In genomic region chr10:15860692-15861201, GRCh38 we compare ENCODE assay signal across 7 cellular contexts. TPM values are rescaled to one million over a fixed set of nuclear protein-coding genes. Genes with fewer than 3 reads are reported as not detected.
A peak's percentile ranks its signal among the peaks of the same experiment; 100 is the strongest.
DNase-seq lines count a peak whose midpoint lies in the region; ATAC-seq, FAIRE-seq and TF ChIP-seq lines count a peak whose summit lies in the region.

No MANE protein-coding gene starts in this region.

- peak overlapping the region; percentile 95 for H3K27ac Mint-ChIP-seq in activated CD8-positive, alpha-beta T cell treated with anti-CD3 and anti-CD28 coated beads, Interleukin-2, amount 10 ng/mL, durations not matched to agents 7 days and 5 days
- H3K27ac Mint-ChIP-seq in stimulated activated memory B cell treated with anti-CD40 and anti-IgM and Interleukin-4, amounts not matched to agents 10 μg/mL and 1 μg/mL and 100 μg/mL, for 72 hours, result peak overlapping the region; percentile 95

- POLR2A ChIA-PET in HEK293T (lab: Yijun Ruan, JAX), result interaction anchor here (1.0 to 1.8 kb wide), 12 partner anchors 10 to 1328 kb away, joined by 3 to 11 read pairs (median 5); partner anchors contain the start of genes ITGA8 and RSU1
- POLR2A ChIA-PET in activated CD8-positive, alpha-beta T cell treated with anti-CD3 and anti-CD28 coated beads, Interleukin-2, amount 10 ng/mL, durations not matched to agents 7 days and 5 days (lab: Charles Lee), result interaction anchor here (0.5 to 1.5 kb wide), 3 partner anchors 29 to 577 kb away, joined by 3 read pairs; no protein-coding TSS in a partner anchor

- no peak for TF ChIP-seq CTCF in D721Med (IDR thresholded peaks at IDR 0.05; ENCODE audit: insufficient read depth, missing control alignments)

- H3K4me3 ChIP-seq in iPS-11a (ENCODE audit: low read depth, low read length), result peak overlapping the region; percentile 90

- H3K36me3 Mint-ChIP-seq in activated CD8-positive, alpha-beta T cell treated with anti-CD3 and anti-CD28 coated beads, Interleukin-2, amount 10 ng/mL, durations not matched to agents 7 days and 5 days (ENCODE audit: low read depth), result peaks cover 14% of the 10 kb centered on the region
- peaks cover 13% of the 10 kb centered on the region for H3K36me3 Mint-ChIP-seq in stimulated activated memory B cell treated with anti-CD40 and anti-IgM and Interleukin-4, amounts not matched to agents 10 μg/mL and 1 μg/mL and 100 μg/mL, for 72 hours

- DNase-seq in HEK293T (ENCODE audit: extremely low spot score) (no peak), kidney glomerular epithelial cell (lab: John Stamatoyannopoulos, UW) (no peak), NCI-H524 (lab: John Stamatoyannopoulos, UW) (no peak), D721Med (ENCODE audit: insufficient read length, low spot score) (no peak)
- DNase-seq in activated CD8-positive, alpha-beta T cell treated with anti-CD3 and anti-CD28 coated beads, Interleukin-2, amount 10 ng/mL, durations not matched to agents 7 days and 5 days, result no peak

- no peak for FAIRE-seq in D721Med (lab: Jason Lieb, UNC)

- peaks cover 24% of the 10 kb centered on the region for H3K4me1 Mint-ChIP-seq in activated CD8-positive, alpha-beta T cell treated with anti-CD3 and anti-CD28 coated beads, Interleukin-2, amount 10 ng/mL, durations not matched to agents 7 days and 5 days (ENCODE audit: low read depth)
- H3K4me1 Mint-ChIP-seq in stimulated activated memory B cell treated with anti-CD40 and anti-IgM and Interleukin-4, amounts not matched to agents 10 μg/mL and 1 μg/mL and 100 μg/mL, for 72 hours, result peaks cover 28% of the 10 kb centered on the region

- H3K9me3 Mint-ChIP-seq in activated CD8-positive, alpha-beta T cell treated with anti-CD3 and anti-CD28 coated beads, Interleukin-2, amount 10 ng/mL, durations not matched to agents 7 days and 5 days (ENCODE audit: insufficient read depth), result no peaks in the 10 kb centered on the region
- H3K9me3 Mint-ChIP-seq in stimulated activated memory B cell treated with anti-CD40 and anti-IgM and Interleukin-4, amounts not matched to agents 10 μg/mL and 1 μg/mL and 100 μg/mL, for 72 hours, result peaks cover 2% of the 10 kb centered on the region

- ATAC-seq in activated CD8-positive, alpha-beta T cell treated with anti-CD3 and anti-CD28 coated beads, Interleukin-2, amount 10 ng/mL, durations not matched to agents 7 days and 5 days, result no peak
- no peak for ATAC-seq in stimulated activated memory B cell treated with anti-CD40 and anti-IgM and Interleukin-4, amounts not matched to agents 10 μg/mL and 1 μg/mL and 100 μg/mL, for 72 hours

- peaks cover 11% of the 10 kb centered on the region for H3K27me3 Mint-ChIP-seq in activated CD8-positive, alpha-beta T cell treated with anti-CD3 and anti-CD28 coated beads, Interleukin-2, amount 10 ng/mL, durations not matched to agents 7 days and 5 days (ENCODE audit: low read depth)
- peaks cover 21% of the 10 kb centered on the region for H3K27me3 Mint-ChIP-seq in stimulated activated memory B cell treated with anti-CD40 and anti-IgM and Interleukin-4, amounts not matched to agents 10 μg/mL and 1 μg/mL and 100 μg/mL, for 72 hours

- peak overlapping the region; percentile 97 for H3K4me3 Mint-ChIP-seq in activated CD8-positive, alpha-beta T cell treated with anti-CD3 and anti-CD28 coated beads, Interleukin-2, amount 10 ng/mL, durations not matched to agents 7 days and 5 days
- H3K4me3 Mint-ChIP-seq in stimulated activated memory B cell treated with anti-CD40 and anti-IgM and Interleukin-4, amounts not matched to agents 10 μg/mL and 1 μg/mL and 100 μg/mL, for 72 hours, result peak overlapping the region; percentile 99

- CTCF ChIA-PET in HEK293T (lab: Yijun Ruan, JAX), result interaction anchor here (0.9 kb wide), 1 partner anchor 18 kb away, joined by 3 read pairs; no protein-coding TSS in a partner anchor
- CTCF ChIA-PET in activated CD8-positive, alpha-beta T cell treated with anti-CD3 and anti-CD28 coated beads, Interleukin-2, amount 10 ng/mL, durations not matched to agents 7 days and 5 days (lab: Charles Lee), result interaction anchor here (1.1 to 1.5 kb wide), 4 partner anchors 18 to 916 kb away, joined by 3 to 6 read pairs (median 3); no protein-coding TSS in a partner anchor

TF ChIP-seq in HEK293T, 16 proteins besides CTCF, POLR2A, EP300 and RAD21:
- TF ChIP-seq, protein P1, sequence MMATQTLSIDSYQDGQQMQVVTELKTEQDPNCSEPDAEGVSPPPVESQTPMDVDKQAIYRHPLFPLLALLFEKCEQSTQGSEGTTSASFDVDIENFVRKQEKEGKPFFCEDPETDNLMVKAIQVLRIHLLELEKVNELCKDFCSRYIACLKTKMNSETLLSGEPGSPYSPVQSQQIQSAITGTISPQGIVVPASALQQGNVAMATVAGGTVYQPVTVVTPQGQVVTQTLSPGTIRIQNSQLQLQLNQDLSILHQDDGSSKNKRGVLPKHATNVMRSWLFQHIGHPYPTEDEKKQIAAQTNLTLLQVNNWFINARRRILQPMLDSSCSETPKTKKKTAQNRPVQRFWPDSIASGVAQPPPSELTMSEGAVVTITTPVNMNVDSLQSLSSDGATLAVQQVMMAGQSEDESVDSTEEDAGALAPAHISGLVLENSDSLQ (IDR thresholded peaks at IDR 0.05), result peak; percentile 89
- TF ChIP-seq FOXM1 (IDR thresholded peaks at IDR 0.05; ENCODE audit: borderline replicate concordance) (no peak), ELF4 (IDR thresholded peaks at IDR 0.05) (no peak)

RNA-seq across cellular contexts. Expression of gene MINDY3, which starts 0.4 kb away (rescaled TPM):
- total RNA-seq in activated CD8-positive, alpha-beta T cell treated with anti-CD3 and anti-CD28 coated beads, Interleukin-2, amount 10 ng/mL, durations not matched to agents 7 days and 5 days, result 10 to 100 TPM; 16.5 to 17.9 TPM
